8 cellular contexts compared by ENCODE assay signal in the genomic region with DNA sequence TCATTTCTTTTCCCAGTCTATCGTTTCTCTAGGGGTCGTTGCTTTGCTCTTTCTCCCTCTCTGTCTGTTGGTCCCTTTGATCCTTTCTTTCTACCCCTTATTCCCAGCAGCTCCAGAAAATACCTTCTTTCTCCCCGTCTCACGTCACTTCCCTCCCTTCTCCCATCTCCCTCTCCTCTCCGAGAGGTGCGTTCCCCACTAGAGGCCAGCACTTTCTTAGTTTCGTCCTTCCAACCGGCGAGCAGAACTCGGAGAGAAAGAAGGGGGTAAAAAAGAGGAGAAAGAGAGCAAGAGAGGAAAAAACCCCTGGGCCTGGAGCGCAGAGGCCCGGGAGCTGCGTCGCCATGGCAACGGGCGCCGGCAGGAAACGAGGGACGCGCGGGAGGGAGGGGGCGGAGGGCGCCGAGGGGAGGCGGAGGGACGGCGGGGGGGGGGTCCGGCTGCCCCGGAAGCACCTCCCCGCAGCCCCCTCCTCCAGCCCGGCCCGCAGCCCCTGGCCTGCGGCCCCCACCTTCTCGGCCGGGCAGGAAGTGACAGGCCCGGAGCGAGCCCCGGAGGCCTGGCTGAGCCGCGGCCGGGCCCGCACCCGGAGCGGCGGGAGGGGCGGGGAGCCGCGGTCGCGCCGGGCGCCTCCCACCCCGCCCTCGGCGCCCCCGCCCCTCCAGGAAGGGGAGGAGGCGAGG. TPM values are rescaled to one million over a fixed set of nuclear protein-coding genes. Genes with fewer than 3 reads are reported as not detected.
DNase-seq lines count a peak whose midpoint lies in the region; ATAC-seq and TF ChIP-seq lines count a peak whose summit lies in the region.
"Not testable (repeated sequence)": the region's sequence is repeated elsewhere in the genome, so short reads cannot be mapped to it uniquely, and the experiment has no call there.

A gene (plus strand): TSS at position 477 of the 683 bp plus-strand sequence. CDS start 3,169 bp downstream, outside the sequence.

- H3K27ac ChIP-seq in VCaP (peak within 1 kb of the TSS; percentile 98), urinary bladder (ENCODE audit: low read depth) (peak within 1 kb of the TSS; percentile 83)

- peaks cover 39% of the 10 kb centered on the region for H3K4me1 Mint-ChIP-seq in brain

- TF ChIP-seq CTCF in VCaP (conservative IDR thresholded peaks at IDR 0.05) (peak; percentile 42), brain (conservative IDR thresholded peaks at IDR 0.05) (peak; percentile 42 to 48)

- peak within 1 kb of the TSS; percentile 90 to 96 (median 94) for H3K4me3 Mint-ChIP-seq in brain

- H3K27me3 Mint-ChIP-seq in brain = not testable (repeated sequence)

- not testable (repeated sequence) for H3K4me1 ChIP-seq in urinary bladder (ENCODE audit: insufficient read depth)

- H3K4me3 ChIP-seq in urinary bladder (ENCODE audit: low read depth, low read length) = peak within 1 kb of the TSS; percentile 85

- ATAC-seq in GM18502 (IDR thresholded peaks at IDR 0.05; ENCODE audit: poor library complexity, unreplicated experiment) (peak; percentile 70), HG03039 (IDR thresholded peaks at IDR 0.05; ENCODE audit: unreplicated experiment) (peak; percentile 66)

- not testable (repeated sequence) for H3K9me3 Mint-ChIP-seq in brain

- H3K27ac Mint-ChIP-seq in brain = peak within 1 kb of the TSS; percentile 95 to 100 (median 99)

- H3K36me3 Mint-ChIP-seq in brain = not testable (repeated sequence)

- peak; percentile 77 for DNase-seq in NCI-H2107 treated with DMSO at 0.1 percent for 48 hours (lab: John Stamatoyannopoulos, UW; ENCODE audit: unreplicated experiment)
- DNase-seq in hypothalamus (lab: John Stamatoyannopoulos, UW) = peak in 49 of 51 donors; percentile 20 to 95 (median 65)
- DNase-seq in renal cortical epithelial cell (ENCODE audit: low read depth) = peak; percentile 61

- 1% methylated on average over 35 of the region's 57 CpGs for WGBS in urinary bladder

- H3K36me3 ChIP-seq in urinary bladder (ENCODE audit: insufficient read depth) = not testable (repeated sequence)

RNA-seq across cellular contexts. Expression of the gene that starts here (rescaled TPM):
- 54.5 TPM for polyA plus RNA-seq in brain (ENCODE audit: insufficient read depth, low read depth, low replicate concordance)
- total RNA-seq in renal cortical epithelial cell = 12.2 and 38.6 TPM in 2 replicates
- 42.3 TPM for total RNA-seq in urinary bladder
- polyA plus RNA-seq in urinary bladder = 39.9 TPM

Comparison
In these comparisons a context has a peak if more than half of its experiments do, and no peak if none do; other contexts are left out.
1. Peak in every context shown above with its lines: DNase-seq, ATAC-seq, H3K4me3 ChIP-seq and H3K27ac ChIP-seq.